In genomic region chr10:74898201-74898976, GRCh38 we compare ENCODE assay signal across 1 cellular context.
TF ChIP-seq lines count a peak whose summit lies in the region.

No MANE protein-coding gene starts in this region.

TF ChIP-seq in WTC11, 78 proteins besides CTCF, POLR2A, EP300 and RAD21 (continued from another document):
- no peak for TF ChIP-seq PREB (CRISPR knock-in tag; IDR thresholded peaks at IDR 0.05; ENCODE audit: borderline replicate concordance)
- TF ChIP-seq, protein P1, sequence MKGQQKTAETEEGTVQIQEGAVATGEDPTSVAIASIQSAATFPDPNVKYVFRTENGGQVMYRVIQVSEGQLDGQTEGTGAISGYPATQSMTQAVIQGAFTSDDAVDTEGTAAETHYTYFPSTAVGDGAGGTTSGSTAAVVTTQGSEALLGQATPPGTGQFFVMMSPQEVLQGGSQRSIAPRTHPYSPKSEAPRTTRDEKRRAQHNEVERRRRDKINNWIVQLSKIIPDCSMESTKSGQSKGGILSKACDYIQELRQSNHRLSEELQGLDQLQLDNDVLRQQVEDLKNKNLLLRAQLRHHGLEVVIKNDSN (CRISPR knock-in tag; IDR thresholded peaks at IDR 0.05), result no peak
- TF ChIP-seq ATF3 (CRISPR knock-in tag; conservative IDR thresholded peaks at IDR 0.05), result no peak
- no peak for TF ChIP-seq GRHL2 (CRISPR knock-in tag; IDR thresholded peaks at IDR 0.05; ENCODE audit: insufficient replicate concordance, severe bottlenecking)
- TF ChIP-seq, protein P2, sequence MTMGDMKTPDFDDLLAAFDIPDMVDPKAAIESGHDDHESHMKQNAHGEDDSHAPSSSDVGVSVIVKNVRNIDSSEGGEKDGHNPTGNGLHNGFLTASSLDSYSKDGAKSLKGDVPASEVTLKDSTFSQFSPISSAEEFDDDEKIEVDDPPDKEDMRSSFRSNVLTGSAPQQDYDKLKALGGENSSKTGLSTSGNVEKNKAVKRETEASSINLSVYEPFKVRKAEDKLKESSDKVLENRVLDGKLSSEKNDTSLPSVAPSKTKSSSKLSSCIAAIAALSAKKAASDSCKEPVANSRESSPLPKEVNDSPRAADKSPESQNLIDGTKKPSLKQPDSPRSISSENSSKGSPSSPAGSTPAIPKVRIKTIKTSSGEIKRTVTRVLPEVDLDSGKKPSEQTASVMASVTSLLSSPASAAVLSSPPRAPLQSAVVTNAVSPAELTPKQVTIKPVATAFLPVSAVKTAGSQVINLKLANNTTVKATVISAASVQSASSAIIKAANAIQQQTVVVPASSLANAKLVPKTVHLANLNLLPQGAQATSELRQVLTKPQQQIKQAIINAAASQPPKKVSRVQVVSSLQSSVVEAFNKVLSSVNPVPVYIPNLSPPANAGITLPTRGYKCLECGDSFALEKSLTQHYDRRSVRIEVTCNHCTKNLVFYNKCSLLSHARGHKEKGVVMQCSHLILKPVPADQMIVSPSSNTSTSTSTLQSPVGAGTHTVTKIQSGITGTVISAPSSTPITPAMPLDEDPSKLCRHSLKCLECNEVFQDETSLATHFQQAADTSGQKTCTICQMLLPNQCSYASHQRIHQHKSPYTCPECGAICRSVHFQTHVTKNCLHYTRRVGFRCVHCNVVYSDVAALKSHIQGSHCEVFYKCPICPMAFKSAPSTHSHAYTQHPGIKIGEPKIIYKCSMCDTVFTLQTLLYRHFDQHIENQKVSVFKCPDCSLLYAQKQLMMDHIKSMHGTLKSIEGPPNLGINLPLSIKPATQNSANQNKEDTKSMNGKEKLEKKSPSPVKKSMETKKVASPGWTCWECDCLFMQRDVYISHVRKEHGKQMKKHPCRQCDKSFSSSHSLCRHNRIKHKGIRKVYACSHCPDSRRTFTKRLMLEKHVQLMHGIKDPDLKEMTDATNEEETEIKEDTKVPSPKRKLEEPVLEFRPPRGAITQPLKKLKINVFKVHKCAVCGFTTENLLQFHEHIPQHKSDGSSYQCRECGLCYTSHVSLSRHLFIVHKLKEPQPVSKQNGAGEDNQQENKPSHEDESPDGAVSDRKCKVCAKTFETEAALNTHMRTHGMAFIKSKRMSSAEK (CRISPR knock-in tag; IDR thresholded peaks at IDR 0.05; ENCODE audit: borderline replicate concordance), result no peak
- no peak for TF ChIP-seq ZNF396 (CRISPR knock-in tag; IDR thresholded peaks at IDR 0.05; ENCODE audit: borderline replicate concordance)
- TF ChIP-seq, protein P3, sequence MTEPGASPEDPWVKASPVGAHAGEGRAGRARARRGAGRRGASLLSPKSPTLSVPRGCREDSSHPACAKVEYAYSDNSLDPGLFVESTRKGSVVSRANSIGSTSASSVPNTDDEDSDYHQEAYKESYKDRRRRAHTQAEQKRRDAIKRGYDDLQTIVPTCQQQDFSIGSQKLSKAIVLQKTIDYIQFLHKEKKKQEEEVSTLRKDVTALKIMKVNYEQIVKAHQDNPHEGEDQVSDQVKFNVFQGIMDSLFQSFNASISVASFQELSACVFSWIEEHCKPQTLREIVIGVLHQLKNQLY (CRISPR knock-in tag; IDR thresholded peaks at IDR 0.05), result no peak
- TF ChIP-seq, protein P4, sequence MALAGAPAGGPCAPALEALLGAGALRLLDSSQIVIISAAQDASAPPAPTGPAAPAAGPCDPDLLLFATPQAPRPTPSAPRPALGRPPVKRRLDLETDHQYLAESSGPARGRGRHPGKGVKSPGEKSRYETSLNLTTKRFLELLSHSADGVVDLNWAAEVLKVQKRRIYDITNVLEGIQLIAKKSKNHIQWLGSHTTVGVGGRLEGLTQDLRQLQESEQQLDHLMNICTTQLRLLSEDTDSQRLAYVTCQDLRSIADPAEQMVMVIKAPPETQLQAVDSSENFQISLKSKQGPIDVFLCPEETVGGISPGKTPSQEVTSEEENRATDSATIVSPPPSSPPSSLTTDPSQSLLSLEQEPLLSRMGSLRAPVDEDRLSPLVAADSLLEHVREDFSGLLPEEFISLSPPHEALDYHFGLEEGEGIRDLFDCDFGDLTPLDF (CRISPR knock-in tag; IDR thresholded peaks at IDR 0.05), result no peak
- no peak for TF ChIP-seq ZNF512 (CRISPR knock-in tag; IDR thresholded peaks at IDR 0.05; ENCODE audit: borderline replicate concordance)
